Comparison of ENCODE assay signal across 1 cellular context in the genomic region with DNA sequence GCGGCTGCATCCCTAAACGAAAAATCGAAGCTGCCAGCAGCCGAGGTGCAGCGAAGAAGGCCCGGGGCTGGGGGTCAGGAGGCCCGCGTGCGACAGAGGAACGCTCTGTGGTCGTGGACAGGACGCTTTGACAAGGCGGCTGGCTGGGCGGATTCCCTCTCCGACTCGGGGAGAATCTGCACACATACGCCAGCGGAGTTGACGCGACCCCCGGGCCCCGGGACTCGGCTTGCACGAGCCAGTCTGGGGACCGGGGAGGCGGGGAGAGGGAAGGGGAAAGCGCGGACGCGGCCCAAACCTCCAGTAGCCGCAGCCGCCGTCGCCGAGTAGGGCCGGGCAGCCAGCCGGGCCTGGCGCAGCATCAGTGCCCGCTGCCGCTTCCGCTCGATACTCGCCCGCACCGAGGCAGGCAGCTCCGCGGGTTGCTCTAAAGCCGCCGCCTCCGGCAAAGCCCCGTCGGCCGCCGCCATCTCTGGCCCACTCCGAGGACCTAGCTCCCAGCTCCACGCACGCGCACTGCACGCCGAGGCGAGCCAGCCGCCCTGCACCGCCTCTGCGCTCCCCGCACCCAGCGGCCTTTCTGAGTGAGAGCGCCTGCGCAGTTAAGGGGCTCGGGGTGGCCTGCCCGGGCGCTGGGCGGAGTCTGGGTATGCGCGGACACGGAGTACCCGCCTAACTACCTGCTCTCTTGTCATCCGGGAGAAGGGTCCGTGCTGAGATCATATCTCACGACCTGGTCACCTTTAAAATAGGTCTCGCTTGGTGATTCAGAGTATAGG.
TF ChIP-seq lines count a peak whose summit lies in the region.

A gene (minus strand): TSS at position 518 of the 779 bp plus-strand sequence. CDS start 48 bp downstream, at position 470.

TF ChIP-seq in HepG2, 621 proteins besides CTCF, POLR2A, EP300 and RAD21 (continued from another document and continues in another):
- TF ChIP-seq, protein P1, sequence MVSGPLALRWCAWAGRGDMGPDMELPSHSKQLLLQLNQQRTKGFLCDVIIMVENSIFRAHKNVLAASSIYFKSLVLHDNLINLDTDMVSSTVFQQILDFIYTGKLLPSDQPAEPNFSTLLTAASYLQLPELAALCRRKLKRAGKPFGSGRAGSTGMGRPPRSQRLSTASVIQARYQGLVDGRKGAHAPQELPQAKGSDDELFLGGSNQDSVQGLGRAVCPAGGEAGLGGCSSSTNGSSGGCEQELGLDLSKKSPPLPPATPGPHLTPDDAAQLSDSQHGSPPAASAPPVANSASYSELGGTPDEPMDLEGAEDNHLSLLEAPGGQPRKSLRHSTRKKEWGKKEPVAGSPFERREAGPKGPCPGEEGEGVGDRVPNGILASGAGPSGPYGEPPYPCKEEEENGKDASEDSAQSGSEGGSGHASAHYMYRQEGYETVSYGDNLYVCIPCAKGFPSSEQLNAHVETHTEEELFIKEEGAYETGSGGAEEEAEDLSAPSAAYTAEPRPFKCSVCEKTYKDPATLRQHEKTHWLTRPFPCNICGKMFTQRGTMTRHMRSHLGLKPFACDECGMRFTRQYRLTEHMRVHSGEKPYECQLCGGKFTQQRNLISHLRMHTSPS (CRISPR knock-in tag; IDR thresholded peaks at IDR 0.05; ENCODE audit: low read depth), result no peak
- TF ChIP-seq, protein P2, sequence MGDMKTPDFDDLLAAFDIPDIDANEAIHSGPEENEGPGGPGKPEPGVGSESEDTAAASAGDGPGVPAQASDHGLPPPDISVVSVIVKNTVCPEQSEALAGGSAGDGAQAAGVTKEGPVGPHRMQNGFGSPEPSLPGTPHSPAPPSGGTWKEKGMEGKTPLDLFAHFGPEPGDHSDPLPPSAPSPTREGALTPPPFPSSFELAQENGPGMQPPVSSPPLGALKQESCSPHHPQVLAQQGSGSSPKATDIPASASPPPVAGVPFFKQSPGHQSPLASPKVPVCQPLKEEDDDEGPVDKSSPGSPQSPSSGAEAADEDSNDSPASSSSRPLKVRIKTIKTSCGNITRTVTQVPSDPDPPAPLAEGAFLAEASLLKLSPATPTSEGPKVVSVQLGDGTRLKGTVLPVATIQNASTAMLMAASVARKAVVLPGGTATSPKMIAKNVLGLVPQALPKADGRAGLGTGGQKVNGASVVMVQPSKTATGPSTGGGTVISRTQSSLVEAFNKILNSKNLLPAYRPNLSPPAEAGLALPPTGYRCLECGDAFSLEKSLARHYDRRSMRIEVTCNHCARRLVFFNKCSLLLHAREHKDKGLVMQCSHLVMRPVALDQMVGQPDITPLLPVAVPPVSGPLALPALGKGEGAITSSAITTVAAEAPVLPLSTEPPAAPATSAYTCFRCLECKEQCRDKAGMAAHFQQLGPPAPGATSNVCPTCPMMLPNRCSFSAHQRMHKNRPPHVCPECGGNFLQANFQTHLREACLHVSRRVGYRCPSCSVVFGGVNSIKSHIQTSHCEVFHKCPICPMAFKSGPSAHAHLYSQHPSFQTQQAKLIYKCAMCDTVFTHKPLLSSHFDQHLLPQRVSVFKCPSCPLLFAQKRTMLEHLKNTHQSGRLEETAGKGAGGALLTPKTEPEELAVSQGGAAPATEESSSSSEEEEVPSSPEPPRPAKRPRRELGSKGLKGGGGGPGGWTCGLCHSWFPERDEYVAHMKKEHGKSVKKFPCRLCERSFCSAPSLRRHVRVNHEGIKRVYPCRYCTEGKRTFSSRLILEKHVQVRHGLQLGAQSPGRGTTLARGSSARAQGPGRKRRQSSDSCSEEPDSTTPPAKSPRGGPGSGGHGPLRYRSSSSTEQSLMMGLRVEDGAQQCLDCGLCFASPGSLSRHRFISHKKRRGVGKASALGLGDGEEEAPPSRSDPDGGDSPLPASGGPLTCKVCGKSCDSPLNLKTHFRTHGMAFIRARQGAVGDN (CRISPR knock-in tag; IDR thresholded peaks at IDR 0.05), result peak; percentile 95
- TF ChIP-seq ONECUT2 (CRISPR knock-in tag; IDR thresholded peaks at IDR 0.05) (no peak), THAP11 (CRISPR knock-in tag; IDR thresholded peaks at IDR 0.05) (peak; percentile 63), NAIF1 (CRISPR knock-in tag; IDR thresholded peaks at IDR 0.05; ENCODE audit: borderline replicate concordance) (peak; percentile 85; the same call in 1 of the 2 replicates), DMAP1 (CRISPR knock-in tag; IDR thresholded peaks at IDR 0.05) (peak; percentile 61), ZSCAN12 (CRISPR knock-in tag; IDR thresholded peaks at IDR 0.05) (no peak; the same call in 1 of the 2 replicates), ZFP62 (CRISPR knock-in tag; IDR thresholded peaks at IDR 0.05) (no peak), REL (CRISPR knock-in tag; conservative IDR thresholded peaks at IDR 0.05) (0 out of 2 replicates have a peak, but pooled peaks have one; percentile 70), YY1 (IDR thresholded peaks at IDR 0.05; ENCODE audit: insufficient read depth, insufficient replicate concordance, low read depth, low read length) (peak; percentile 89), ZNF629 (CRISPR knock-in tag; conservative IDR thresholded peaks at IDR 0.05) (no peak), MZF1 (CRISPR knock-in tag; IDR thresholded peaks at IDR 0.05; ENCODE audit: borderline replicate concordance) (no peak), ATAD3A (CRISPR knock-in tag; IDR thresholded peaks at IDR 0.05) (no peak), LCORL (IDR thresholded peaks at IDR 0.05) (no peak), LCORL (CRISPR knock-in tag; IDR thresholded peaks at IDR 0.05) (peak; percentile 85), NCOA2 (CRISPR knock-in tag; IDR thresholded peaks at IDR 0.05) (peak; percentile 10; the same call in 1 of the 2 replicates), SPEN (CRISPR knock-in tag; IDR thresholded peaks at IDR 0.05; ENCODE audit: low read depth) (peak; percentile 91), SAFB2 (CRISPR knock-in tag; IDR thresholded peaks at IDR 0.05; ENCODE audit: borderline replicate concordance, low read depth) (peak; percentile 93; the same call in 1 of the 2 replicates), TAF1 (CRISPR knock-in tag; IDR thresholded peaks at IDR 0.05) (peak; percentile 95), GATA4 (IDR thresholded peaks at IDR 0.05; ENCODE audit: borderline replicate concordance, low read depth) (0 out of 2 replicates have a peak, but pooled peaks have one; percentile 66), ZNF30 (CRISPR knock-in tag; IDR thresholded peaks at IDR 0.05) (no peak), ZNF782 (CRISPR knock-in tag; IDR thresholded peaks at IDR 0.05; ENCODE audit: borderline replicate concordance) (peak; percentile 93; the same call in 1 of the 2 replicates), ZNF616 (CRISPR knock-in tag; IDR thresholded peaks at IDR 0.05; ENCODE audit: low read depth) (no peak), STAG1 (CRISPR knock-in tag; IDR thresholded peaks at IDR 0.05) (no peak)
- TF ChIP-seq, protein P3, sequence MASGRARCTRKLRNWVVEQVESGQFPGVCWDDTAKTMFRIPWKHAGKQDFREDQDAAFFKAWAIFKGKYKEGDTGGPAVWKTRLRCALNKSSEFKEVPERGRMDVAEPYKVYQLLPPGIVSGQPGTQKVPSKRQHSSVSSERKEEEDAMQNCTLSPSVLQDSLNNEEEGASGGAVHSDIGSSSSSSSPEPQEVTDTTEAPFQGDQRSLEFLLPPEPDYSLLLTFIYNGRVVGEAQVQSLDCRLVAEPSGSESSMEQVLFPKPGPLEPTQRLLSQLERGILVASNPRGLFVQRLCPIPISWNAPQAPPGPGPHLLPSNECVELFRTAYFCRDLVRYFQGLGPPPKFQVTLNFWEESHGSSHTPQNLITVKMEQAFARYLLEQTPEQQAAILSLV (CRISPR knock-in tag; IDR thresholded peaks at IDR 0.05; ENCODE audit: borderline replicate concordance), result peak; percentile 90; the same call in 1 of the 2 replicates
- TF ChIP-seq, protein P4, sequence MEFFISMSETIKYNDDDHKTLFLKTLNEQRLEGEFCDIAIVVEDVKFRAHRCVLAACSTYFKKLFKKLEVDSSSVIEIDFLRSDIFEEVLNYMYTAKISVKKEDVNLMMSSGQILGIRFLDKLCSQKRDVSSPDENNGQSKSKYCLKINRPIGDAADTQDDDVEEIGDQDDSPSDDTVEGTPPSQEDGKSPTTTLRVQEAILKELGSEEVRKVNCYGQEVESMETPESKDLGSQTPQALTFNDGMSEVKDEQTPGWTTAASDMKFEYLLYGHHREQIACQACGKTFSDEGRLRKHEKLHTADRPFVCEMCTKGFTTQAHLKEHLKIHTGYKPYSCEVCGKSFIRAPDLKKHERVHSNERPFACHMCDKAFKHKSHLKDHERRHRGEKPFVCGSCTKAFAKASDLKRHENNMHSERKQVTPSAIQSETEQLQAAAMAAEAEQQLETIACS (CRISPR knock-in tag; IDR thresholded peaks at IDR 0.05), result peak; percentile 46; the same call in 1 of the 2 replicates
- TF ChIP-seq, protein P5, sequence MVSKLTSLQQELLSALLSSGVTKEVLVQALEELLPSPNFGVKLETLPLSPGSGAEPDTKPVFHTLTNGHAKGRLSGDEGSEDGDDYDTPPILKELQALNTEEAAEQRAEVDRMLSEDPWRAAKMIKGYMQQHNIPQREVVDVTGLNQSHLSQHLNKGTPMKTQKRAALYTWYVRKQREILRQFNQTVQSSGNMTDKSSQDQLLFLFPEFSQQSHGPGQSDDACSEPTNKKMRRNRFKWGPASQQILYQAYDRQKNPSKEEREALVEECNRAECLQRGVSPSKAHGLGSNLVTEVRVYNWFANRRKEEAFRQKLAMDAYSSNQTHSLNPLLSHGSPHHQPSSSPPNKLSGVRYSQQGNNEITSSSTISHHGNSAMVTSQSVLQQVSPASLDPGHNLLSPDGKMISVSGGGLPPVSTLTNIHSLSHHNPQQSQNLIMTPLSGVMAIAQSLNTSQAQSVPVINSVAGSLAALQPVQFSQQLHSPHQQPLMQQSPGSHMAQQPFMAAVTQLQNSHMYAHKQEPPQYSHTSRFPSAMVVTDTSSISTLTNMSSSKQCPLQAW (CRISPR knock-in tag; IDR thresholded peaks at IDR 0.05), result peak; percentile 48; the same call in 1 of the 2 replicates
- TF ChIP-seq, protein P6, sequence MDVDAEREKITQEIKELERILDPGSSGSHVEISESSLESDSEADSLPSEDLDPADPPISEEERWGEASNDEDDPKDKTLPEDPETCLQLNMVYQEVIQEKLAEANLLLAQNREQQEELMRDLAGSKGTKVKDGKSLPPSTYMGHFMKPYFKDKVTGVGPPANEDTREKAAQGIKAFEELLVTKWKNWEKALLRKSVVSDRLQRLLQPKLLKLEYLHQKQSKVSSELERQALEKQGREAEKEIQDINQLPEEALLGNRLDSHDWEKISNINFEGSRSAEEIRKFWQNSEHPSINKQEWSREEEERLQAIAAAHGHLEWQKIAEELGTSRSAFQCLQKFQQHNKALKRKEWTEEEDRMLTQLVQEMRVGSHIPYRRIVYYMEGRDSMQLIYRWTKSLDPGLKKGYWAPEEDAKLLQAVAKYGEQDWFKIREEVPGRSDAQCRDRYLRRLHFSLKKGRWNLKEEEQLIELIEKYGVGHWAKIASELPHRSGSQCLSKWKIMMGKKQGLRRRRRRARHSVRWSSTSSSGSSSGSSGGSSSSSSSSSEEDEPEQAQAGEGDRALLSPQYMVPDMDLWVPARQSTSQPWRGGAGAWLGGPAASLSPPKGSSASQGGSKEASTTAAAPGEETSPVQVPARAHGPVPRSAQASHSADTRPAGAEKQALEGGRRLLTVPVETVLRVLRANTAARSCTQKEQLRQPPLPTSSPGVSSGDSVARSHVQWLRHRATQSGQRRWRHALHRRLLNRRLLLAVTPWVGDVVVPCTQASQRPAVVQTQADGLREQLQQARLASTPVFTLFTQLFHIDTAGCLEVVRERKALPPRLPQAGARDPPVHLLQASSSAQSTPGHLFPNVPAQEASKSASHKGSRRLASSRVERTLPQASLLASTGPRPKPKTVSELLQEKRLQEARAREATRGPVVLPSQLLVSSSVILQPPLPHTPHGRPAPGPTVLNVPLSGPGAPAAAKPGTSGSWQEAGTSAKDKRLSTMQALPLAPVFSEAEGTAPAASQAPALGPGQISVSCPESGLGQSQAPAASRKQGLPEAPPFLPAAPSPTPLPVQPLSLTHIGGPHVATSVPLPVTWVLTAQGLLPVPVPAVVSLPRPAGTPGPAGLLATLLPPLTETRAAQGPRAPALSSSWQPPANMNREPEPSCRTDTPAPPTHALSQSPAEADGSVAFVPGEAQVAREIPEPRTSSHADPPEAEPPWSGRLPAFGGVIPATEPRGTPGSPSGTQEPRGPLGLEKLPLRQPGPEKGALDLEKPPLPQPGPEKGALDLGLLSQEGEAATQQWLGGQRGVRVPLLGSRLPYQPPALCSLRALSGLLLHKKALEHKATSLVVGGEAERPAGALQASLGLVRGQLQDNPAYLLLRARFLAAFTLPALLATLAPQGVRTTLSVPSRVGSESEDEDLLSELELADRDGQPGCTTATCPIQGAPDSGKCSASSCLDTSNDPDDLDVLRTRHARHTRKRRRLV (CRISPR knock-in tag; IDR thresholded peaks at IDR 0.05), result no peak
- TF ChIP-seq, protein P7, sequence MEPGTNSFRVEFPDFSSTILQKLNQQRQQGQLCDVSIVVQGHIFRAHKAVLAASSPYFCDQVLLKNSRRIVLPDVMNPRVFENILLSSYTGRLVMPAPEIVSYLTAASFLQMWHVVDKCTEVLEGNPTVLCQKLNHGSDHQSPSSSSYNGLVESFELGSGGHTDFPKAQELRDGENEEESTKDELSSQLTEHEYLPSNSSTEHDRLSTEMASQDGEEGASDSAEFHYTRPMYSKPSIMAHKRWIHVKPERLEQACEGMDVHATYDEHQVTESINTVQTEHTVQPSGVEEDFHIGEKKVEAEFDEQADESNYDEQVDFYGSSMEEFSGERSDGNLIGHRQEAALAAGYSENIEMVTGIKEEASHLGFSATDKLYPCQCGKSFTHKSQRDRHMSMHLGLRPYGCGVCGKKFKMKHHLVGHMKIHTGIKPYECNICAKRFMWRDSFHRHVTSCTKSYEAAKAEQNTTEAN (CRISPR knock-in tag; conservative IDR thresholded peaks at IDR 0.05), result no peak
- TF ChIP-seq, protein P8, sequence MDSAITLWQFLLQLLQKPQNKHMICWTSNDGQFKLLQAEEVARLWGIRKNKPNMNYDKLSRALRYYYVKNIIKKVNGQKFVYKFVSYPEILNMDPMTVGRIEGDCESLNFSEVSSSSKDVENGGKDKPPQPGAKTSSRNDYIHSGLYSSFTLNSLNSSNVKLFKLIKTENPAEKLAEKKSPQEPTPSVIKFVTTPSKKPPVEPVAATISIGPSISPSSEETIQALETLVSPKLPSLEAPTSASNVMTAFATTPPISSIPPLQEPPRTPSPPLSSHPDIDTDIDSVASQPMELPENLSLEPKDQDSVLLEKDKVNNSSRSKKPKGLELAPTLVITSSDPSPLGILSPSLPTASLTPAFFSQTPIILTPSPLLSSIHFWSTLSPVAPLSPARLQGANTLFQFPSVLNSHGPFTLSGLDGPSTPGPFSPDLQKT (CRISPR knock-in tag; IDR thresholded peaks at IDR 0.05; ENCODE audit: borderline replicate concordance), result no peak
